8 cellular contexts compared by ENCODE assay signal in the genomic region with DNA sequence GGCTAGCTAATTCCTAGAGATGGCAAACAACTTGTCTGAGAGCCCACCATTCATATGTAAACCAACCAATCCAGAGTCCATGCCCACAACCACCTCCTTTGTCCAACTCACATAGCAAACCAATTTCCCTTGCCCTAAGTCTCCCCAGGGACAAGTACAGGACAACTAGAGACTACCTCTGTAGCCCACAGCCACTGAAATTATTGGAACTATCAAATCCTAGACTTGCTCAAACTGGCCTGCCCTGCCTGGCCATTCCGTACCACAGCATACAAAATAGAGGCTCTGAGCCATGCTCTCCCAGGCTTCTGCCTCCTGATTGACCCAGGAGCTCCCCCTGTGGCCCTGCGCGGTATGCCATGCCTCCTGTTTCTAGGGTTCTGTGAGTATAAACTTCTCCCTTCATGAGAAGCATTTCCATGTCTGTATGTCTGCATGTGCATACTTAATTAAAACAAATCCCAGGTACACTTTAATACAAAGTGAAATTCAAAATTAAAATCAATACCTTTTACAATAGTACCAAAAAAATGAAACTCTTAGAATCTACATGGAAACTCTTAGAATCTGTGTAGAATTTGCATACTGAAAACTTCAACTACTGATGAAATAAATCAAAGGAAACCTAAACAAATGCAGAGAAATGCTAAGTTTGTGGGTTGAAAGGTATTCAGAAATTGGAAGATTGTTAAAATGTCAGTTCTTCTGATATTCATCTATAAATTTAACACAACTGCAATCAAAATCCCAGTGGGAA. TPM values are rescaled to one million over a fixed set of nuclear protein-coding genes. Genes with fewer than 3 reads are reported as not detected.
DNase-seq lines count a peak whose midpoint lies in the region; ATAC-seq and TF ChIP-seq lines count a peak whose summit lies in the region.

No MANE protein-coding gene starts in this region.

- no peaks in the 10 kb centered on the region for H3K9me3 Mint-ChIP-seq in Calu3 (ENCODE audit: low read depth, unreplicated experiment)
- no peaks in the 10 kb centered on the region for H3K9me3 Mint-ChIP-seq in activated T-helper 17 cell treated with anti-CD3 and anti-CD28 coated beads, Interleukin-2, amount 50 U/mL, for 72 hours

- no peaks in the 10 kb centered on the region for H3K36me3 Mint-ChIP-seq in Calu3 (ENCODE audit: insufficient read depth, unreplicated experiment)
- H3K36me3 Mint-ChIP-seq in activated T-helper 17 cell treated with anti-CD3 and anti-CD28 coated beads, Interleukin-2, amount 50 U/mL, for 72 hours (ENCODE audit: low read depth): no peaks in the 10 kb centered on the region

- CTCF ChIA-PET in Calu3 (lab: Charles Lee): interaction anchor here (0.6 to 1.4 kb wide), 7 partner anchors 9 to 174 kb away, joined by 3 to 4 read pairs (median 3); no protein-coding TSS in a partner anchor

- no peaks in the 10 kb centered on the region for H3K4me1 Mint-ChIP-seq in Calu3 (ENCODE audit: low read depth, unreplicated experiment)
- H3K4me1 Mint-ChIP-seq in activated T-helper 17 cell treated with anti-CD3 and anti-CD28 coated beads, Interleukin-2, amount 50 U/mL, for 72 hours: no peaks in the 10 kb centered on the region

- ATAC-seq in HG03175 (IDR thresholded peaks at IDR 0.05; ENCODE audit: unreplicated experiment) (peak; percentile 97), psoas muscle (peak in 1 of 4 donors; percentile 53), GM21447 (IDR thresholded peaks at IDR 0.05; ENCODE audit: unreplicated experiment) (no peak)
- peak; percentile 75 for ATAC-seq in activated T-helper 17 cell treated with anti-CD3 and anti-CD28 coated beads, Interleukin-2, amount 50 U/mL, for 72 hours (replicated peaks)

- no peaks in the 10 kb centered on the region for H3K9me3 ChIP-seq in OCI-LY1 (ENCODE audit: low read length)
- H3K9me3 ChIP-seq in psoas muscle: no peaks in the 10 kb centered on the region

- H3K27ac Mint-ChIP-seq in Calu3 (ENCODE audit: unreplicated experiment): no peak overlapping the region
- no peak overlapping the region for H3K27ac Mint-ChIP-seq in activated T-helper 17 cell treated with anti-CD3 and anti-CD28 coated beads, Interleukin-2, amount 50 U/mL, for 72 hours

- no peaks in the 10 kb centered on the region for H3K9me2 ChIP-seq in OCI-LY1 (ENCODE audit: low read depth, low read length)

- no peak overlapping the region for H3K4me2 ChIP-seq in OCI-LY1 (ENCODE audit: low read length)

- WGBS in psoas muscle, 3 donors: 4 to 9% (median 5%) methylated on average over 3 of the region's 3 CpGs

- H3K4me3 ChIP-seq in OCI-LY1 (ENCODE audit: low read depth, low read length, poor library complexity, severe bottlenecking) (no peak overlapping the region), psoas muscle (no peak overlapping the region)

- H3K4me3 Mint-ChIP-seq in Calu3 (ENCODE audit: low read depth, unreplicated experiment): no peak overlapping the region
- H3K4me3 Mint-ChIP-seq in activated T-helper 17 cell treated with anti-CD3 and anti-CD28 coated beads, Interleukin-2, amount 50 U/mL, for 72 hours: no peak overlapping the region

- H3K27me3 Mint-ChIP-seq in Calu3 (ENCODE audit: unreplicated experiment): peaks cover 68% of the 10 kb centered on the region
- H3K27me3 Mint-ChIP-seq in activated T-helper 17 cell treated with anti-CD3 and anti-CD28 coated beads, Interleukin-2, amount 50 U/mL, for 72 hours: peaks cover 59% of the 10 kb centered on the region

- H3K9ac ChIP-seq in OCI-LY1 (ENCODE audit: low read length): no peak overlapping the region

- no peak overlapping the region for H3K27ac ChIP-seq in OCI-LY1 (ENCODE audit: low read depth, low read length, poor library complexity, severe bottlenecking)
- H3K27ac ChIP-seq in psoas muscle: no peak overlapping the region

- no peak overlapping the region for H2AFZ ChIP-seq in OCI-LY1 (ENCODE audit: low read length)

- TF ChIP-seq CTCF in Calu3 (IDR thresholded peaks at IDR 0.05; ENCODE audit: unreplicated experiment): peak; percentile 90
- TF ChIP-seq CTCF in OCI-LY1 (IDR thresholded peaks at IDR 0.05; ENCODE audit: low read length): peak; percentile 94
- TF ChIP-seq CTCF in psoas muscle (IDR thresholded peaks at IDR 0.05): peak; percentile 47

- H3K27me3 ChIP-seq in OCI-LY1 (ENCODE audit: insufficient read depth, low read length): no peaks in the 10 kb centered on the region
- H3K27me3 ChIP-seq in psoas muscle (ENCODE audit: insufficient read depth in 3 of 3, low read length in 2 of 3): peaks cover 7 to 47% (median 20%) of the 10 kb centered on the region in 3 donors

- H3K36me3 ChIP-seq in OCI-LY1 (ENCODE audit: insufficient read depth, low read length) (no peaks in the 10 kb centered on the region), psoas muscle (ENCODE audit: insufficient read depth in 1 of 2, low read depth in 1 of 2) (no peaks in the 10 kb centered on the region)

- no peaks in the 10 kb centered on the region for H3K79me2 ChIP-seq in OCI-LY1 (ENCODE audit: insufficient read depth, low read length)

- no peaks in the 10 kb centered on the region for H4K20me1 ChIP-seq in OCI-LY1 (ENCODE audit: insufficient read depth, low read length)

- BruUV-seq in Calu3 (replicated peaks; lab: Mats Ljungman, UMichigan): no TSS peak

- H3K4me1 ChIP-seq in OCI-LY1 (ENCODE audit: insufficient read depth, low read length, severe bottlenecking) (no peaks in the 10 kb centered on the region), psoas muscle (peaks cover 4% of the 10 kb centered on the region)

- intact Hi-C loops in Calu3 (cut with micrococcal nuclease; ENCODE audit: unreplicated experiment): loop anchor here (1.0 kb wide), 1 partner anchor 167 kb away; no protein-coding TSS in a partner anchor
- intact Hi-C loops in head of caudate nucleus (cut with DNase I): no loop called here
- intact Hi-C loops in psoas muscle (cut with DNase I): no loop called here

- no peaks in the 10 kb centered on the region for H3F3A ChIP-seq in OCI-LY1 (ENCODE audit: insufficient read depth, low read length)

- DNase-seq in Calu3: peak; percentile 91
- peak; percentile 53 for DNase-seq in GM19240 (ENCODE audit: insufficient read length, low spot score)
- DNase-seq in head of caudate nucleus: peak; percentile 26 to 88 (median 72)
- peak; percentile 31 to 62 for DNase-seq in psoas muscle

RNA-seq across cellular contexts. Expression of gene HECW1, which starts 4.0 kb away (rescaled TPM):
- 0.17 and 0.33 TPM in 2 replicates for total RNA-seq in Calu3 (2022)
- not detected for total RNA-seq in activated T-helper 17 cell treated with anti-CD3 and anti-CD28 coated beads, Interleukin-2, amount 50 U/mL, for 72 hours
- 1 to 10 TPM in 3 of 4 donors, under 1 TPM in 1; 0.93 to 2.8 (median 1.5) TPM for total RNA-seq in psoas muscle
- 1 to 10 TPM in 1 of 3 donors, under 1 TPM in 2; 0.07 to 1.7 (median 0.56) TPM for polyA plus RNA-seq in psoas muscle
